Comparison of ENCODE assay signal across 8 cellular contexts in genomic region chr5:178460598-178461425, GRCh38.
DNase-seq lines count a peak whose midpoint lies in the region; ATAC-seq and TF ChIP-seq lines count a peak whose summit lies in the region.

No MANE protein-coding gene starts in this region.

- no peak overlapping the region for H3K4me3 ChIP-seq in cardiac fibroblast (replicated peaks in 1 of 2; ENCODE audit: low read depth in 2 of 2, low read length in 2 of 2)

- H3K4me3 Mint-ChIP-seq in T-helper 2 cell treated with Interferon-gamma antibody and Interleukin-4, amounts not matched to agents 5 μg/mL and 100 μg/mL, for 36 hours, result no peak overlapping the region

- H3K36me3 Mint-ChIP-seq in T-helper 2 cell treated with Interferon-gamma antibody and Interleukin-4, amounts not matched to agents 5 μg/mL and 100 μg/mL, for 36 hours (ENCODE audit: low read depth), result no peaks in the 10 kb centered on the region

- TF ChIP-seq CTCF in cardiac fibroblast (IDR thresholded peaks at IDR 0.05; ENCODE audit: low read depth, low read length), result peak; percentile 54

- no peaks in the 10 kb centered on the region for H3K9me3 Mint-ChIP-seq in T-helper 2 cell treated with Interferon-gamma antibody and Interleukin-4, amounts not matched to agents 5 μg/mL and 100 μg/mL, for 36 hours

- H3K27me3 Mint-ChIP-seq in T-helper 2 cell treated with Interferon-gamma antibody and Interleukin-4, amounts not matched to agents 5 μg/mL and 100 μg/mL, for 36 hours (ENCODE audit: low read depth), result no peaks in the 10 kb centered on the region

- ATAC-seq in HG03354 (IDR thresholded peaks at IDR 0.05; ENCODE audit: poor library complexity, severe bottlenecking, unreplicated experiment) (peak; percentile 74), left colon (peak; percentile 76)

- intact Hi-C loops in left colon (cut with DNase I, micrococcal nuclease), result no loop called here

- H3K27ac Mint-ChIP-seq in T-helper 2 cell treated with Interferon-gamma antibody and Interleukin-4, amounts not matched to agents 5 μg/mL and 100 μg/mL, for 36 hours, result no peak overlapping the region

- DNase-seq in SHP77 (lab: John Stamatoyannopoulos, UW), result peak; percentile 42 to 46
- no peak for DNase-seq in SHP77 treated with DMSO at 0.1 percent for 48 hours (lab: John Stamatoyannopoulos, UW)
- DNase-seq in T-helper 2 cell treated with Interferon-gamma antibody and Interleukin-4, amounts not matched to agents 5 μg/mL and 100 μg/mL, for 36 hours (ENCODE audit: low spot score), result peak; percentile 27
- peak; percentile 18 to 22 for DNase-seq in cardiac fibroblast (ENCODE audit: low read depth in 2 of 2)
- DNase-seq in left colon, result peak; percentile 49 to 75
- DNase-seq in stimulated activated CD4-positive, alpha-beta T cell treated with anti-CD3 and anti-CD28 coated beads, Interleukin-4, amount 100 ng/mL, for 24 hours, result peak; percentile 38
- no peak for DNase-seq in DMS153 treated with DMSO at 0.1 percent for 48 hours (lab: John Stamatoyannopoulos, UW; ENCODE audit: unreplicated experiment)

- no peaks in the 10 kb centered on the region for H3K4me1 Mint-ChIP-seq in T-helper 2 cell treated with Interferon-gamma antibody and Interleukin-4, amounts not matched to agents 5 μg/mL and 100 μg/mL, for 36 hours (ENCODE audit: low read depth)

Comparison
In these comparisons a context has a peak if more than half of its experiments do, and no peak if none do; other contexts are left out.
1. DNase-seq: peak in SHP77 (2 of 2), T-helper 2 cell treated with Interferon-gamma antibody and Interleukin-4, amounts not matched to agents 5 μg/mL and 100 μg/mL, for 36 hours (single experiment), cardiac fibroblast (2 of 2), left colon (2 of 2) and stimulated activated CD4-positive, alpha-beta T cell treated with anti-CD3 and anti-CD28 coated beads, Interleukin-4, amount 100 ng/mL, for 24 hours (single experiment); none in SHP77 treated with DMSO at 0.1 percent for 48 hours (single experiment) and DMS153 treated with DMSO at 0.1 percent for 48 hours (single experiment).